ENCODE assay signal across 8 cellular contexts in genomic region chr10:32139223-32140073, GRCh38.
DNase-seq lines count a peak whose midpoint lies in the region; ATAC-seq and TF ChIP-seq lines count a peak whose summit lies in the region.

No MANE protein-coding gene starts in this region.

- H3K4me3 Mint-ChIP-seq in activated naive CD4-positive, alpha-beta T cell treated with anti-CD3 and anti-CD28 coated beads, Interleukin-2, amount 10 ng/mL, durations not matched to agents 7 days and 5 days: no peak overlapping the region

- H3K27ac Mint-ChIP-seq in activated naive CD4-positive, alpha-beta T cell treated with anti-CD3 and anti-CD28 coated beads, Interleukin-2, amount 10 ng/mL, durations not matched to agents 7 days and 5 days: no peak overlapping the region

- H3K27me3 ChIP-seq in esophagus (ENCODE audit: control insufficient read depth in 1 of 2, insufficient read depth in 2 of 2, low read length in 2 of 2): no peaks in the 10 kb centered on the region

- H3K27ac ChIP-seq in esophagus (ENCODE audit: low read depth in 2 of 2, low read length in 1 of 2): peak overlapping the region; percentile 75 to 89

- intact Hi-C loops in mucosa of descending colon (cut with DNase I, micrococcal nuclease): no loop called here

- ATAC-seq in mucosa of descending colon: peak; percentile 94
- ATAC-seq in HG03097 (IDR thresholded peaks at IDR 0.05; ENCODE audit: low FRiP score, unreplicated experiment): no peak
- ATAC-seq in GM21528 (IDR thresholded peaks at IDR 0.05; ENCODE audit: low FRiP score, unreplicated experiment): no peak

- no peaks in the 10 kb centered on the region for H3K36me3 Mint-ChIP-seq in activated naive CD4-positive, alpha-beta T cell treated with anti-CD3 and anti-CD28 coated beads, Interleukin-2, amount 10 ng/mL, durations not matched to agents 7 days and 5 days

- H3K9me3 Mint-ChIP-seq in activated naive CD4-positive, alpha-beta T cell treated with anti-CD3 and anti-CD28 coated beads, Interleukin-2, amount 10 ng/mL, durations not matched to agents 7 days and 5 days: no peaks in the 10 kb centered on the region

- H3K9me3 ChIP-seq in esophagus (ENCODE audit: control insufficient read depth in 2 of 2, insufficient read depth in 1 of 2, low read depth in 1 of 2, low read length in 1 of 2) (no peaks in the 10 kb centered on the region), mucosa of descending colon (no peaks in the 10 kb centered on the region)

- 35 to 49% methylated on average over 12 of the region's 12 CpGs for WGBS in esophagus, 2 donors

- H3K4me3 ChIP-seq in esophagus (ENCODE audit: low read depth in 1 of 2, low read length in 2 of 2): no peak overlapping the region
- H3K4me3 ChIP-seq in mucosa of descending colon: no peak overlapping the region

- peaks cover 6% of the 10 kb centered on the region for H3K4me1 Mint-ChIP-seq in activated naive CD4-positive, alpha-beta T cell treated with anti-CD3 and anti-CD28 coated beads, Interleukin-2, amount 10 ng/mL, durations not matched to agents 7 days and 5 days

- no peaks in the 10 kb centered on the region for H3K36me3 ChIP-seq in esophagus (ENCODE audit: control insufficient read depth in 2 of 2, insufficient read depth in 2 of 2, low read length in 1 of 2)
- no peaks in the 10 kb centered on the region for H3K36me3 ChIP-seq in mucosa of descending colon (ENCODE audit: low read depth)

- CTCF ChIA-PET in activated naive CD4-positive, alpha-beta T cell treated with anti-CD3 and anti-CD28 coated beads, Interleukin-2, amount 10 ng/mL, durations not matched to agents 7 days and 5 days (lab: Charles Lee): interaction anchor here (0.8 kb wide), 1 partner anchor 10 kb away, joined by 4 read pairs; no protein-coding TSS in a partner anchor

- H3K27me3 Mint-ChIP-seq in activated naive CD4-positive, alpha-beta T cell treated with anti-CD3 and anti-CD28 coated beads, Interleukin-2, amount 10 ng/mL, durations not matched to agents 7 days and 5 days: peaks cover 7% of the 10 kb centered on the region

- DNase-seq in activated naive CD4-positive, alpha-beta T cell treated with anti-CD3 and anti-CD28 coated beads, Interleukin-2, amount 10 ng/mL, durations not matched to agents 7 days and 5 days: peak; percentile 34
- no peak for DNase-seq in activated naive CD4-positive, alpha-beta T cell treated with Interleukin-2 at 50 U/mL for 16 hours
- DNase-seq in SIG-M5 treated with dmso at 0.1 percent for 504 hours (lab: John Stamatoyannopoulos, UW; ENCODE audit: unreplicated experiment) (peak; percentile 78), mucosa of descending colon (peak; percentile 80 to 87 (median 84)), NCI-H1105 (lab: John Stamatoyannopoulos, UW) (no peak)

- peaks cover 0 to 3% of the 10 kb centered on the region in 2 donors for H3K4me1 ChIP-seq in esophagus (ENCODE audit: control insufficient read depth in 2 of 2, insufficient read depth in 2 of 2, low read length in 1 of 2)
- peaks cover 27% of the 10 kb centered on the region for H3K4me1 ChIP-seq in mucosa of descending colon (ENCODE audit: low read depth)

- TF ChIP-seq CTCF in mucosa of descending colon (IDR thresholded peaks at IDR 0.05): no peak

Comparison
In these comparisons a context has a peak if more than half of its experiments do, and no peak if none do; other contexts are left out.
1. DNase-seq: peak in activated naive CD4-positive, alpha-beta T cell treated with anti-CD3 and anti-CD28 coated beads, Interleukin-2, amount 10 ng/mL, durations not matched to agents 7 days and 5 days (single experiment), SIG-M5 treated with dmso at 0.1 percent for 504 hours (single experiment) and mucosa of descending colon (3 of 3); none in activated naive CD4-positive, alpha-beta T cell treated with Interleukin-2 at 50 U/mL for 16 hours (single experiment) and NCI-H1105 (single experiment).